Comparison of ENCODE assay signal across 3 cellular contexts in genomic region chr4:70152088-70152487, GRCh38.
"Had no signal": no experiment of that assay in that cellular context is flagged by ENCODE, and none has a peak within 500 bp of the region (broad histone marks: within the 10 kb centered on the region; RNA-seq: fewer than 3 reads in every experiment).

No MANE protein-coding gene starts in this region.

- DNase-seq: GDM1, GF-D8 had no signal

- H3K4me3 ChIP-seq: GM12878 had no signal
